Comparison of ENCODE assay signal across 8 cellular contexts in the genomic region with DNA sequence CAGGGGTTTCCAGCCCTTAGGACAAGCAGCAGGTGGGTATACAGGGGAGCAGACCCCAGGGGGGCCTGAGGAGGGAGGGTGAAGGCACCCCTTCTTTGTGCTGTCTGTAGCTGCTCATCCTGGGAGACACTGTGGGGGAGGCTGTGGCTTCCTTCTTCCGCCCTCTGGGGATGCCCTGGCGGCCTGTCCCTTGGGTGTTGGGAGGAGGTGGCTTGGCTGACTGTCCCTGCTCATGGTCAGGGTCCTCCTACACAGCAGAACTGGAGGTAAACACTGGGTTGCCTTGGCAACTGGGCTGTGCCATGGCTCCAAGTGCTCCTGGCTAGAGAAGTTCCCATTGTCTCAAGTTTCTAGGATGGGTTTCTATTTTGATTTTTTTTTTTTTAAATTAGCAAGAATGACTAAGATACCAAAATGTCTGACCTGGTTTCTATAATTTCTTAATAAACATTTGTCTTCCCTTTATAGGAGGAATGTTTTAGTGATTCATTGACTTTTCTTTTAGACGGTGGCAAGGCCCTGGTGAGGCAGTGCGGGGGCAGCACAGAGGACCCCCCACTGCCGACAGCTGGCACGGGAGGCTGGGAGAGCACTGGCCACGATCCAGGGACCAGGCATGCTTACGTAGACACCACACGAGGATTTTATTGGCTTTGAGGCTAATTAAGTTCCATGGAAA. TPM values are rescaled to one million over a fixed set of nuclear protein-coding genes. Genes with fewer than 3 reads are reported as not detected.
DNase-seq lines count a peak whose midpoint lies in the region; ATAC-seq and TF ChIP-seq lines count a peak whose summit lies in the region.

No MANE protein-coding gene starts in this region.

- peak overlapping the region; percentile 49 to 85 (median 81) for H3K27ac Mint-ChIP-seq in IgD-negative memory B cell

- H3K4me1 Mint-ChIP-seq in IgD-negative memory B cell: peaks cover 68 to 83% (median 75%) of the 10 kb centered on the region in 3 donors

- peak overlapping the region in 3 of 4 donors; percentile 25 to 77 (median 75) for H3K4me3 Mint-ChIP-seq in IgD-negative memory B cell

- H3K36me3 Mint-ChIP-seq in IgD-negative memory B cell: peaks cover 5% of the 10 kb centered on the region

- H3K9me3 Mint-ChIP-seq in IgD-negative memory B cell: no peaks in the 10 kb centered on the region

- peak overlapping the region; percentile 96; the same call in 1 of the 2 replicates for H3K27ac ChIP-seq in VCaP

- TF ChIP-seq CTCF in VCaP (conservative IDR thresholded peaks at IDR 0.05): no peak
- no peak for TF ChIP-seq CTCF in fibroblast of mammary gland (conservative IDR thresholded peaks at IDR 0.05; ENCODE audit: control insufficient read depth, insufficient read depth, low read depth, low read length)
- TF ChIP-seq CTCF in omental fat pad (IDR thresholded peaks at IDR 0.05): no peak

- DNase-seq in COLO829 (ENCODE audit: low spot score): peak; percentile 16
- peak; percentile 85 for DNase-seq in fibroblast of mammary gland (ENCODE audit: low read depth)
- no peak for DNase-seq in omental fat pad (ENCODE audit: low spot score)
- no peak for DNase-seq in KG1 (lab: John Stamatoyannopoulos, UW)
- no peak for DNase-seq in erythroblast (lab: John Stamatoyannopoulos, UW)

- TF ChIP-seq POLR2A in erythroblast (IDR thresholded peaks at IDR 0.05; ENCODE audit: low read length): no peak

- no peak overlapping the region for H3K4me3 ChIP-seq in fibroblast of mammary gland (ENCODE audit: control insufficient read depth, low read depth, low read length)

- ATAC-seq in GM19463 (IDR thresholded peaks at IDR 0.05; ENCODE audit: unreplicated experiment): peak; percentile 68
- peak; percentile 76 for ATAC-seq in omental fat pad (ENCODE audit: low FRiP score)

- peaks cover 1% of the 10 kb centered on the region for H3K27me3 Mint-ChIP-seq in IgD-negative memory B cell

RNA-seq across cellular contexts. Expression of a gene that starts 12.4 kb away (rescaled TPM):
- polyA plus RNA-seq in IgD-negative memory B cell: 81.4 TPM
- total RNA-seq in omental fat pad: 10 to 100 TPM; 49.7 to 67.5 (median 62.3) TPM

Comparison
In these comparisons a context has a peak if more than half of its experiments do, and no peak if none do; other contexts are left out.
1. DNase-seq: peak in COLO829 (single experiment) and fibroblast of mammary gland (single experiment); none in omental fat pad (single experiment), KG1 (single experiment) and erythroblast (0 of 2).